9 cellular contexts compared by ENCODE assay signal in the genomic region with DNA sequence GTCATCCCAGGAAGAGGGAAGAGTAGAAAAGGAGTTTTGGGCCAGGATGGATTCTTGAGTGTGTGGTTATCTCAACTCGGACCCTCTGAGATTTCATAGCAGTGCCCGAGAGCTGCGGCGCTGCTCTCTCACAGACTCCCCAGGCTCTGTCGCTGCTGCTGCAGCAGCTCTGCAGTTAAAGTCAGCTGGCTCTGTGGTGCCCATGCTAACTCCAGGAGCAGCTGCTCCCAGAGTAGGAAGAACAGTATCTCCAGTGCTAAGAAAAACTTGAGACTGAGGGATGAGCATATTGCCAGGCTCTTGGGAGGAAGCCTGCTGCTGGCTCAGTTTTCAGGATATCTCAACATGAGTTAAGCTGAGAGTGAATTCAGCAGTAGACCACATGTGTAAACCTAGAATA. TPM values are rescaled to one million over a fixed set of nuclear protein-coding genes. Genes with fewer than 3 reads are reported as not detected.
"Had no signal": no experiment of that assay in that cellular context is flagged by ENCODE, and none has a peak within 500 bp of the region (broad histone marks: within the 10 kb centered on the region; RNA-seq: fewer than 3 reads in every experiment).

No MANE protein-coding gene starts in this region.

- ATAC-seq: HCT116 had no signal

- H3K36me3 ChIP-seq: HAP-1 had no signal

- H3K27ac ChIP-seq: GM23248 had no signal

- H2AFZ ChIP-seq: GM23248 had no signal

- H3K4me3 ChIP-seq: GM23248, HAP-1 had no signal

- DNase-seq: GM23248, GOT3, H7, HFFc6, IMR-90 had no signal

- H3K9me3 ChIP-seq: HAP-1 had no signal

- H3K4me1 ChIP-seq: HAP-1 had no signal

- H3K9ac ChIP-seq: GM23248 had no signal

RNA-seq across cellular contexts. Expression of a gene that starts 4.4 kb away (rescaled TPM):
- total RNA-seq: GM23248, H4, H7, HFFc6, HT-29, IMR-90 had no signal
- polyA plus RNA-seq: GM23248, IMR-90 had no signal

RNA-seq across cellular contexts. Expression of a gene that starts 7.5 kb away (rescaled TPM):
- total RNA-seq: GM23248, H4, H7, HFFc6, HT-29, IMR-90 had no signal
- polyA plus RNA-seq: IMR-90 had no signal

RNA-seq across cellular contexts. Expression of a gene that starts 18.3 kb away (rescaled TPM):
- total RNA-seq: GM23248, H4, H7, HFFc6, HT-29, IMR-90 had no signal
- polyA plus RNA-seq: GM23248, IMR-90 had no signal

RNA-seq across cellular contexts. Expression of a gene that starts 30.5 kb away (rescaled TPM):
- total RNA-seq: H4, H7, HT-29, IMR-90 had no signal

RNA-seq across cellular contexts. Expression of a gene that starts 40.3 kb away (rescaled TPM):
- total RNA-seq: GM23248, H4, H7, HT-29, IMR-90 had no signal
- polyA plus RNA-seq: IMR-90 had no signal
